ENCODE assay signal across 1 cellular context in genomic region chr11:92070026-92070889, GRCh38.
TF ChIP-seq lines count a peak whose summit lies in the region.

No MANE protein-coding gene starts in this region.

TF ChIP-seq in H1, 55 proteins besides CTCF, POLR2A, EP300 and RAD21 (continued from another document):
- TF ChIP-seq FOSL1 (IDR thresholded peaks at IDR 0.05; ENCODE audit: insufficient read depth, low read depth, low read length) (no peak), KDM5A (IDR thresholded peaks at IDR 0.05; ENCODE audit: low read length) (no peak), SP4 (IDR thresholded peaks at IDR 0.05; ENCODE audit: low read length) (no peak), KDM1A (IDR thresholded peaks at IDR 0.05; ENCODE audit: borderline replicate concordance, low read length) (no peak), EGR1 (IDR thresholded peaks at IDR 0.05; ENCODE audit: borderline replicate concordance, low read depth, low read length) (no peak), JUN (IDR thresholded peaks at IDR 0.05; ENCODE audit: low read depth, low read length) (no peak), ATF3 (IDR thresholded peaks at IDR 0.05; ENCODE audit: insufficient read depth, low read depth, low read length) (no peak), EZH2 (IDR thresholded peaks at IDR 0.05; ENCODE audit: low read depth, low read length, severe bottlenecking) (no peak), RBBP5 (IDR thresholded peaks at IDR 0.05; ENCODE audit: borderline replicate concordance, low read depth, low read length) (no peak), POLR2AphosphoS5 (IDR thresholded peaks at IDR 0.05; ENCODE audit: low read depth, low read length) (no peak), YY1 (IDR thresholded peaks at IDR 0.05; ENCODE audit: low read depth, low read length) (no peak), TAF1 (IDR thresholded peaks at IDR 0.05; ENCODE audit: low read depth, low read length) (no peak), RNF2 (IDR thresholded peaks at IDR 0.05; ENCODE audit: borderline replicate concordance, low read depth, low read length, missing control alignments, poor library complexity, severe bottlenecking) (no peak), TAF7 (optimal IDR thresholded peaks at IDR 0.05; ENCODE audit: borderline replicate concordance, low read depth, low read length) (no peak)
